Comparison of ENCODE assay signal across 5 cellular contexts in genomic region chr4:37798616-37799015, GRCh38.
"Had no signal": no experiment of that assay in that cellular context is flagged by ENCODE, and none has a peak within 500 bp of the region (broad histone marks: within the 10 kb centered on the region; RNA-seq: fewer than 3 reads in every experiment).

No MANE protein-coding gene starts in this region.

- H2AFZ ChIP-seq: GM23338 had no signal

- ATAC-seq: GM23338, HepG2 had no signal

- H3K4me2 ChIP-seq: GM23338 had no signal

- H3K4me3 ChIP-seq: GM23338 had no signal

- DNase-seq: H9, HCEC 1CT had no signal

- H3K27ac ChIP-seq: HL-60 had no signal
